Comparison of ENCODE assay signal across 14 cellular contexts in the genomic region with DNA sequence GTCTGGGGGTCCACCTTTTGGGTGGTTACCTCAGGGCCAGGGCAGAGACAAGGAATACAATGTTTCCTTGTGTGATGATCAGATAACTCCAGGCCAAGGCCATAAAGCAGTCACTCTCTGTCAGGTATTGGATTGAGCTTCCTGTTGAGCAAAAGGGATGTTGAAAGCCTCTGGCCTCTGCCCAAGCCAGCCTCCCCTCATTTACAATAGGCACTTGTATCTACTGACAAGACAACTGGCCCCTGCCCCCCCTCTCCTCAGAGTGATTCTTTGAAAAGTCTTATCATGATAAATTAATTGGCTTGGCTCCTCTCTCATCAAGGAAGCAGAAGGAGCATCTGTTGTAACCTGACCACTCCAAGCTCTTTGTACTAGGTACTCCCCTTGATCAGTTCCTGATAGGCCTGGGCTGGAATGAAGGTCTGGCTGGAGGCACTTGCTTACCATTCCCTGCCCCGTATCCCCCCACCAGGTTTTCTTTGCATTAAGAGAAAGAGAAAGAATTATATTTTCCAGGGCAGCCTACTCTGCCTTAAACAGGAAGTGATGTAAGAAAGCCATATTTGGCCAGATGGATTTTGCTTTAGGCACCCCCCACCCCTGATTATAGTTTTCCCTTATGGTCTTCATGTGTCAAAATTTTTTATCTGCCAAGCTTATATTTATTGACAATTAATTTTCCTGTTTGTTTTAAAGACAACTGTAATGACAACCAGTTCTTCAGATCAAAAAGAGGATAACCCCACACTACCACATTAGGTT. TPM values are rescaled to one million over a fixed set of nuclear protein-coding genes. Genes with fewer than 3 reads are reported as not detected.
DNase-seq lines count a peak whose midpoint lies in the region; ATAC-seq and TF ChIP-seq lines count a peak whose summit lies in the region.
"Had no signal": no experiment of that assay in that cellular context is flagged by ENCODE, and none has a peak within 500 bp of the region (broad histone marks: within the 10 kb centered on the region; RNA-seq: fewer than 3 reads in every experiment).

No MANE protein-coding gene starts in this region.

- peak overlapping the region; percentile 62 for H3K9ac ChIP-seq in mesenchymal stem cell (ENCODE audit: low read length)

- no peak overlapping the region for H2AFZ ChIP-seq in mesenchymal stem cell (ENCODE audit: low read depth, low read length)

- H2BK15ac ChIP-seq in mesenchymal stem cell (ENCODE audit: low read depth, poor library complexity, severe bottlenecking), result no peak overlapping the region

- H3K4ac ChIP-seq in mesenchymal stem cell (ENCODE audit: low read depth in 1 of 2, low read length in 2 of 2), result no peak overlapping the region

- no peak overlapping the region for H2BK12ac ChIP-seq in mesenchymal stem cell (ENCODE audit: low read length in 2 of 2)

- H3K27ac ChIP-seq in mesenchymal stem cell (ENCODE audit: low read length, poor library complexity, severe bottlenecking), result no peak overlapping the region
- H3K27ac ChIP-seq: left ventricle myocardium inferior, ovary had no signal

- H3K27me3 ChIP-seq in mesenchymal stem cell (ENCODE audit: control insufficient read depth in 1 of 2, insufficient read depth in 1 of 2, low read length in 2 of 2), result no peaks in the 10 kb centered on the region
- H3K27me3 ChIP-seq: ovary had no signal

- H2BK120ac ChIP-seq in mesenchymal stem cell (ENCODE audit: low read depth, low read length), result no peak overlapping the region

- no peaks in the 10 kb centered on the region for H3K79me1 ChIP-seq in mesenchymal stem cell (replicated peaks; ENCODE audit: low read length, poor library complexity, severe bottlenecking)

- no peak overlapping the region for H3K18ac ChIP-seq in mesenchymal stem cell (ENCODE audit: low read depth in 1 of 2, low read length in 2 of 2)

- no peak overlapping the region for H2AK5ac ChIP-seq in mesenchymal stem cell (ENCODE audit: low read length, severe bottlenecking)

- H2BK5ac ChIP-seq in mesenchymal stem cell (ENCODE audit: low read depth, low read length, poor library complexity, severe bottlenecking), result no peak overlapping the region

- no peak overlapping the region for H3K23ac ChIP-seq in mesenchymal stem cell (ENCODE audit: low read length in 2 of 2)

- H3K4me2 ChIP-seq in mesenchymal stem cell (ENCODE audit: low read length, poor library complexity, severe bottlenecking), result no peak overlapping the region

- peak; percentile 20 for DNase-seq in EH (ENCODE audit: low read depth)
- peak; percentile 63 for DNase-seq in NCI-H2196 (lab: John Stamatoyannopoulos, UW; ENCODE audit: unreplicated experiment)
- peak; percentile 94 for DNase-seq in amniotic epithelial cell (ENCODE audit: low read depth)
- no peak for DNase-seq in mesenchymal stem cell
- no peak for DNase-seq in GM10248 (ENCODE audit: extremely low spot score)
- DNase-seq in NCI-H2107 (lab: John Stamatoyannopoulos, UW), result no peak
- DNase-seq: activated CD4-positive, alpha-beta T cell treated with anti-CD3 and anti-CD28 coated beads for 36 hours; COR-L47; left ventricle myocardium inferior; NCI-H1694 treated with DMSO at 0.1 percent for 48 hours; ovary; T-helper 17 cell had no signal

- H3K4me1 ChIP-seq in mesenchymal stem cell (ENCODE audit: control insufficient read depth, insufficient read depth, low read depth, low read length), result no peaks in the 10 kb centered on the region
- H3K4me1 ChIP-seq: left ventricle myocardium inferior had no signal

- H4K91ac ChIP-seq in mesenchymal stem cell (ENCODE audit: low read length), result no peak overlapping the region

- H3K36me3 ChIP-seq in mesenchymal stem cell (ENCODE audit: control insufficient read depth in 1 of 2, insufficient read depth in 2 of 2, low read depth in 1 of 2, low read length in 2 of 2), result no peaks in the 10 kb centered on the region
- H3K36me3 ChIP-seq: left ventricle myocardium inferior, ovary had no signal

- POLR2A ChIA-PET in GM10248 (lab: Yijun Ruan, JAX), result no interaction called here

- no peak overlapping the region for H3K14ac ChIP-seq in mesenchymal stem cell (ENCODE audit: low read length in 2 of 2)

- no peak overlapping the region for H4K8ac ChIP-seq in mesenchymal stem cell (ENCODE audit: low read length)

- peak overlapping the region in 1 of 2 experiments; percentile 1 for H3K4me3 ChIP-seq in mesenchymal stem cell (ENCODE audit: insufficient read depth in 1 of 2, low read depth in 1 of 2, low read length in 2 of 2)
- H3K4me3 ChIP-seq: left ventricle myocardium inferior, ovary had no signal

- no CpG with 5 or more reads among the region's 1 CpG for WGBS in mesenchymal stem cell

- no peak for ATAC-seq in GM21360 (IDR thresholded peaks at IDR 0.05; ENCODE audit: unreplicated experiment)
- ATAC-seq in HG03196 (IDR thresholded peaks at IDR 0.05; ENCODE audit: unreplicated experiment), result no peak
- ATAC-seq: activated CD4-positive, alpha-beta T cell treated with anti-CD3 and anti-CD28 coated beads for 36 hours; T-helper 17 cell had no signal

- CTCF ChIA-PET in GM10248 (lab: Yijun Ruan, JAX), result interaction anchor here (0.8 to 2.6 kb wide), 6 partner anchors 9 to 187 kb away, joined by 3 to 10 read pairs (median 3); no protein-coding TSS in a partner anchor

- peaks cover 10% of the 10 kb centered on the region for H3K9me3 ChIP-seq in mesenchymal stem cell (ENCODE audit: control insufficient read depth, low read length)
- H3K9me3 ChIP-seq: ovary had no signal

- no peak for TF ChIP-seq CTCF in GM10248 (IDR thresholded peaks at IDR 0.05; ENCODE audit: control extremely low read depth, extremely low read depth, low read depth, missing control alignments)

RNA-seq across cellular contexts. Expression of a gene that starts 42.1 kb away (rescaled TPM):
- 68.1 TPM for polyA plus RNA-seq in mesenchymal stem cell (2013, experiment 1 of 2)
- polyA plus RNA-seq in mesenchymal stem cell (2013, experiment 2 of 2), result 67.1 TPM

Comparison
In these comparisons a context has a peak if more than half of its experiments do, and no peak if none do; other contexts are left out.
1. DNase-seq: peak in EH (single experiment), NCI-H2196 (single experiment) and amniotic epithelial cell (single experiment); none in mesenchymal stem cell (single experiment), GM10248 (single experiment) and NCI-H2107 (single experiment).